2 cellular contexts compared by ENCODE assay signal in genomic region chr16:87002717-87003413, GRCh38.
A peak's percentile ranks its signal among the peaks of the same experiment; 100 is the strongest.
TF ChIP-seq lines count a peak whose summit lies in the region.

No MANE protein-coding gene starts in this region.

TF ChIP-seq in IMR-90, 13 proteins besides CTCF, POLR2A, EP300 and RAD21:
- TF ChIP-seq ELK1 (IDR thresholded peaks at IDR 0.05; ENCODE audit: borderline replicate concordance, low read depth, low read length) (no peak), FOS (IDR thresholded peaks at IDR 0.05; ENCODE audit: low read depth, low read length) (no peak), CEBPB (IDR thresholded peaks at IDR 0.05; ENCODE audit: low read depth, low read length) (peak; percentile 94), MAZ (IDR thresholded peaks at IDR 0.05; ENCODE audit: borderline replicate concordance, low read depth, low read length) (no peak), RCOR1 (IDR thresholded peaks at IDR 0.05; ENCODE audit: insufficient replicate concordance, low read length) (no peak), BHLHE40 (IDR thresholded peaks at IDR 0.05; ENCODE audit: low read depth, low read length) (no peak), MAFK (IDR thresholded peaks at IDR 0.05; ENCODE audit: low read depth, low read length) (no peak), NFE2L2 (IDR thresholded peaks at IDR 0.05; ENCODE audit: low read depth, low read length) (no peak), SMC3 (IDR thresholded peaks at IDR 0.05; ENCODE audit: low read depth, low read length) (no peak)

TF ChIP-seq in HepG2, 621 proteins besides CTCF, POLR2A, EP300 and RAD21 (continued from another document):
- TF ChIP-seq ZNF597 (CRISPR knock-in tag; IDR thresholded peaks at IDR 0.05): no peak
- TF ChIP-seq ZNF775 (CRISPR knock-in tag; IDR thresholded peaks at IDR 0.05; ENCODE audit: borderline replicate concordance): no peak
